ENCODE assay signal across 8 cellular contexts in the genomic region with DNA sequence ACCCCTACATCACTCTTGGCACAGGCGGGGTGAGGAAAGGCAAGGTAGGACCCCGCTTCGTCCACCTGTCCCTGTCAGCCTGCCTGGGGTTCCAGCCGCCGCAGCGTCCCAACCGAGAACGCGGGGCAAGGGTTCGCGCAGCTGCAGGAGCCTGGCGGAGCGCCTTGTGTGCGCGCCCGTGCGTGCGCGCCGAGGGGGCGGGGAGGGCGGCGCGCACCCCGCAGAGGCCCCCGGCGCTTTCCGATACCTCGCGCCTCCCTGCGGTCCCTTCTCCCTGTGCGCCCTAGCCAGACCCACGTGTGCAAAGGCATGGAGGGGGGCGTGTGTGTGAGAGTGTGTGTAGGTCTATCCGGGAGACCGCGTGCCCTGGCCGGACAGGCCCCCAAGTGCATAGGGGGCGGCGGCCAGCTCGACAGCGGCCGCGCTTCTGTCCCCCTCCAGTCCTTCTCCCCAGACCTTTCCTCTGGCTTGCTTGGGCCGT.
DNase-seq lines count a peak whose midpoint lies in the region; ATAC-seq and TF ChIP-seq lines count a peak whose summit lies in the region.

No MANE protein-coding gene starts in this region.

- TF ChIP-seq CTCF in chondrocyte (IDR thresholded peaks at IDR 0.05) (no peak), lower lobe of right lung (IDR thresholded peaks at IDR 0.05) (no peak), upper lobe of right lung (IDR thresholded peaks at IDR 0.05) (no peak)

- peak overlapping the region; percentile 50 for H3K4me3 Mint-ChIP-seq in activated CD4-positive, alpha-beta T cell treated with anti-CD3 and anti-CD28 coated beads for 36 hours
- no peak overlapping the region for H3K4me3 Mint-ChIP-seq in activated CD4-positive, alpha-beta T cell treated with anti-CD3 and anti-CD28 coated beads, Interleukin-2, amount 10 ng/mL, durations not matched to agents 24 days and 14 days
- peak overlapping the region; percentile 77 for H3K4me3 Mint-ChIP-seq in chondrocyte (ENCODE audit: unreplicated experiment)
- H3K4me3 Mint-ChIP-seq in immature natural killer cell: no peak overlapping the region

- peaks cover 9% of the 10 kb centered on the region for H3K4me1 Mint-ChIP-seq in activated CD4-positive, alpha-beta T cell treated with anti-CD3 and anti-CD28 coated beads for 36 hours
- no peaks in the 10 kb centered on the region for H3K4me1 Mint-ChIP-seq in activated CD4-positive, alpha-beta T cell treated with anti-CD3 and anti-CD28 coated beads, Interleukin-2, amount 10 ng/mL, durations not matched to agents 24 days and 14 days
- H3K4me1 Mint-ChIP-seq in chondrocyte (ENCODE audit: low read depth): peaks cover 32% of the 10 kb centered on the region
- peaks cover 0 to 2% of the 10 kb centered on the region in 2 donors for H3K4me1 Mint-ChIP-seq in immature natural killer cell

- H3K27ac ChIP-seq in lower lobe of right lung (no peak overlapping the region), upper lobe of right lung (no peak overlapping the region)

- POLR2A ChIA-PET in activated CD4-positive, alpha-beta T cell treated with anti-CD3 and anti-CD28 coated beads for 36 hours (lab: Charles Lee): no interaction called here

- H3K9me3 Mint-ChIP-seq in activated CD4-positive, alpha-beta T cell treated with anti-CD3 and anti-CD28 coated beads for 36 hours (ENCODE audit: low read depth): no peaks in the 10 kb centered on the region
- no peaks in the 10 kb centered on the region for H3K9me3 Mint-ChIP-seq in activated CD4-positive, alpha-beta T cell treated with anti-CD3 and anti-CD28 coated beads, Interleukin-2, amount 10 ng/mL, durations not matched to agents 24 days and 14 days
- H3K9me3 Mint-ChIP-seq in chondrocyte (ENCODE audit: low read depth): no peaks in the 10 kb centered on the region
- no peaks in the 10 kb centered on the region for H3K9me3 Mint-ChIP-seq in immature natural killer cell

- H3K4me3 ChIP-seq in lower lobe of right lung (peak overlapping the region; percentile 48), upper lobe of right lung (peak overlapping the region; percentile 39)

- intact Hi-C loops in activated CD4-positive, alpha-beta T cell treated with anti-CD3 and anti-CD28 coated beads for 36 hours (cut with DNase I, micrococcal nuclease): loop anchor here (5.0 kb wide), 2 partner anchors 78 to 127 kb away; no protein-coding TSS in a partner anchor
- intact Hi-C loops in activated CD4-positive, alpha-beta T cell treated with anti-CD3 and anti-CD28 coated beads, Interleukin-2, amount 10 ng/mL, durations not matched to agents 24 days and 14 days (cut with micrococcal nuclease): no loop called here
- intact Hi-C loops in lower lobe of right lung (cut with DNase I) (no loop called here), upper lobe of right lung (cut with DNase I) (loop anchor here (5.0 kb wide), 1 partner anchor 62 kb away; no protein-coding TSS in a partner anchor)

- H3K27me3 ChIP-seq in lower lobe of right lung (ENCODE audit: low read depth) (peaks cover 20% of the 10 kb centered on the region), upper lobe of right lung (peaks cover 20% of the 10 kb centered on the region)

- peak; percentile 45 for ATAC-seq in activated CD4-positive, alpha-beta T cell treated with anti-CD3 and anti-CD28 coated beads for 36 hours
- ATAC-seq in lower lobe of right lung: peak; percentile 51
- peak; percentile 11 for ATAC-seq in upper lobe of right lung
- no peak for ATAC-seq in activated CD4-positive, CD25-positive, alpha-beta regulatory T cell treated with anti-CD3 and anti-CD28 coated beads, Interleukin-2, amount 50 U/mL, for 24 hours

- peaks cover 27% of the 10 kb centered on the region for H3K4me1 ChIP-seq in lower lobe of right lung
- peaks cover 21% of the 10 kb centered on the region for H3K4me1 ChIP-seq in upper lobe of right lung

- DNase-seq in activated CD4-positive, alpha-beta T cell treated with anti-CD3 and anti-CD28 coated beads for 36 hours: peak; percentile 27
- DNase-seq in activated CD4-positive, alpha-beta T cell treated with anti-CD3 and anti-CD28 coated beads, Interleukin-2, amount 10 ng/mL, durations not matched to agents 24 days and 14 days: no peak
- DNase-seq in chondrocyte (ENCODE audit: low spot score) (no peak), lower lobe of right lung (no peak), upper lobe of right lung (no peak), immature natural killer cell (no peak)
- DNase-seq in activated CD8-positive, alpha-beta memory T cell treated with anti-CD3 and anti-CD28 coated beads, Interleukin-2, amount 50 U/mL, for 4 hours: no peak

- H3K36me3 ChIP-seq in lower lobe of right lung (no peaks in the 10 kb centered on the region), upper lobe of right lung (no peaks in the 10 kb centered on the region)

- CTCF ChIA-PET in activated CD4-positive, alpha-beta T cell treated with anti-CD3 and anti-CD28 coated beads for 36 hours (lab: Charles Lee): interaction anchor here (1.4 kb wide), 1 partner anchor 31 kb away, joined by 4 read pairs; no protein-coding TSS in a partner anchor

- no peak overlapping the region for H3K27ac Mint-ChIP-seq in activated CD4-positive, alpha-beta T cell treated with anti-CD3 and anti-CD28 coated beads for 36 hours
- H3K27ac Mint-ChIP-seq in activated CD4-positive, alpha-beta T cell treated with anti-CD3 and anti-CD28 coated beads, Interleukin-2, amount 10 ng/mL, durations not matched to agents 24 days and 14 days: no peak overlapping the region
- H3K27ac Mint-ChIP-seq in chondrocyte (ENCODE audit: unreplicated experiment) (no peak overlapping the region), immature natural killer cell (no peak overlapping the region)

- H3K27me3 Mint-ChIP-seq in activated CD4-positive, alpha-beta T cell treated with anti-CD3 and anti-CD28 coated beads for 36 hours: peaks cover 48% of the 10 kb centered on the region
- H3K27me3 Mint-ChIP-seq in activated CD4-positive, alpha-beta T cell treated with anti-CD3 and anti-CD28 coated beads, Interleukin-2, amount 10 ng/mL, durations not matched to agents 24 days and 14 days: peaks cover 48% of the 10 kb centered on the region
- H3K27me3 Mint-ChIP-seq in chondrocyte (ENCODE audit: low read depth) (no peaks in the 10 kb centered on the region), immature natural killer cell (ENCODE audit: low read depth in 3 of 3) (peaks cover 1 to 15% (median 14%) of the 10 kb centered on the region in 3 donors)

- no peaks in the 10 kb centered on the region for H3K36me3 Mint-ChIP-seq in activated CD4-positive, alpha-beta T cell treated with anti-CD3 and anti-CD28 coated beads for 36 hours (ENCODE audit: low read depth)
- H3K36me3 Mint-ChIP-seq in activated CD4-positive, alpha-beta T cell treated with anti-CD3 and anti-CD28 coated beads, Interleukin-2, amount 10 ng/mL, durations not matched to agents 24 days and 14 days (ENCODE audit: low read depth): no peaks in the 10 kb centered on the region
- H3K36me3 Mint-ChIP-seq in chondrocyte (ENCODE audit: low read depth) (peaks cover 2% of the 10 kb centered on the region), immature natural killer cell (no peaks in the 10 kb centered on the region)

- H3K9me3 ChIP-seq in lower lobe of right lung (no peaks in the 10 kb centered on the region), upper lobe of right lung (no peaks in the 10 kb centered on the region)

Comparison
In these comparisons a context has a peak if more than half of its experiments do, and no peak if none do; other contexts are left out.
1. H3K4me3 Mint-ChIP-seq: peak in activated CD4-positive, alpha-beta T cell treated with anti-CD3 and anti-CD28 coated beads for 36 hours (single experiment) and chondrocyte (single experiment); none in activated CD4-positive, alpha-beta T cell treated with anti-CD3 and anti-CD28 coated beads, Interleukin-2, amount 10 ng/mL, durations not matched to agents 24 days and 14 days (single experiment) and immature natural killer cell (0 of 5).
2. intact Hi-C loops: an anchor here in activated CD4-positive, alpha-beta T cell treated with anti-CD3 and anti-CD28 coated beads for 36 hours (5.0 kb wide) and upper lobe of right lung (5.0 kb wide); none called in activated CD4-positive, alpha-beta T cell treated with anti-CD3 and anti-CD28 coated beads, Interleukin-2, amount 10 ng/mL, durations not matched to agents 24 days and 14 days and lower lobe of right lung.
3. ATAC-seq: peak in activated CD4-positive, alpha-beta T cell treated with anti-CD3 and anti-CD28 coated beads for 36 hours (single experiment), lower lobe of right lung (2 of 2) and upper lobe of right lung (single experiment); none in activated CD4-positive, CD25-positive, alpha-beta regulatory T cell treated with anti-CD3 and anti-CD28 coated beads, Interleukin-2, amount 50 U/mL, for 24 hours (0 of 2).